In the genomic region with DNA sequence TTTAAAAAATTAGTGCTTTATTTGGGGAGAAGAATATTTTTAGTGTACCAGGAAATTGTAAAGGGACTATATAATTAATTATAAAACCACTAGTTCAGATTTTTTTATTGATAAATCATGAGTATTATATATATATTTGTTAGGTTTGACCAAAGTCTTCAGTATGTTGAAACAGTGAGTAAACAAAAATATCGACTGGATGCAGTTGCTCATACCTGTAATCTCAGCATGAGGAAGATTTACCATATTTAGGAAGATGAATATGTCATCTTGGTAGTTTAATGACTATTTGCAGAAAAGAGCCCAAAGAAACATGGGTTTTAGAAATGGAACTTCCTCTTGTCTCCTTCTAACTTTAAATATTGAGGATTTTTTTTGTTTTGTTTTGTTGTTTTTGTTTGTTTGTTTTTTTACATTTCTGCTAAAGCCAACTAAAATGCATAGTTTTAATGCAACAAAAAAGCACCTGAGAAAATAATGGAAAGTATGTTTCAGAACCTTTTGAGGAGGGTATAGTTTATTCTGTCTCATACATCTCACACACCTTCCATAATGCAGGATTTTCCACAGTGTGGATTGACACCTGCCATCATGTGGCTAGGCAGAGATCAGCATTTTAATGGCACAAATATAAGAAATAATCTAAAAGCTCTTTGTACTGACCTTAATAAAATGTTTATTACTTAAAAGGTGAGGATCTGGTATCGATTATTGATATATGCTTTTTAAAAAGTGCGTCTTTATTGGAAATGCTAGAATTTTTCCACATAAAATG, we compare ENCODE assay signal across 30 cellular contexts.
"Had no signal": no experiment of that assay in that cellular context is flagged by ENCODE, and none has a peak within 500 bp of the region (broad histone marks: within the 10 kb centered on the region; RNA-seq: fewer than 3 reads in every experiment).

No MANE protein-coding gene starts in this region.

- H3K27me3 ChIP-seq: cardiac muscle cell, MG63, SJCRH30 had no signal

- H3K36me3 ChIP-seq: MG63 had no signal

- H3K27ac Mint-ChIP-seq: activated CD4-positive, alpha-beta T cell treated with anti-CD3 and anti-CD28 coated beads, Interleukin-2, amount 10 ng/mL, durations not matched to agents 24 days and 14 days; activated CD8-positive, alpha-beta T cell treated with anti-CD3 and anti-CD28 coated beads for 36 hours; activated naive CD8-positive, alpha-beta T cell treated with anti-CD3 and anti-CD28 coated beads for 36 hours; activated T-cell treated with anti-CD3 and anti-CD28 coated beads, Interleukin-2, amount 50 U/mL, for 72 hours; activated T-helper 17 cell treated with anti-CD3 and anti-CD28 coated beads, Interleukin-2, amount 50 U/mL, for 72 hours had no signal

- H3K27ac ChIP-seq: cardiac muscle cell, SJCRH30, SK-N-MC had no signal

- DNase-seq: activated CD4-positive, alpha-beta T cell treated with anti-CD3 and anti-CD28 coated beads, Interleukin-2, amount 10 ng/mL, durations not matched to agents 24 days and 14 days; activated CD4-positive, alpha-beta T cell treated with anti-CD3 and anti-CD28 coated beads, Interleukin-2, amount 50 U/mL, for 4 hours; activated CD8-positive, alpha-beta T cell treated with anti-CD3 and anti-CD28 coated beads for 36 hours; activated effector memory CD4-positive, alpha-beta T cell treated with anti-CD3 and anti-CD28 coated beads, Interleukin-2, amount 50 U/mL, for 16 hours; activated naive CD4-positive, alpha-beta T cell; activated naive CD4-positive, alpha-beta T cell treated with anti-CD3 and anti-CD28 coated beads, Interleukin-2, amount 50 U/mL, for 16 hours; activated naive CD8-positive, alpha-beta T cell treated with anti-CD3 and anti-CD28 coated beads for 36 hours; activated T-cell treated with anti-CD3 and anti-CD28 coated beads, Interleukin-2, amount 50 U/mL, for 1 hour; activated T-cell treated with anti-CD3 and anti-CD28 coated beads, Interleukin-2, amount 50 U/mL, for 72 hours; amniotic stem cell; aorta; MG63; NCI-H1048; NCI-H1105 treated with DMSO at 0.1 percent for 48 hours; NCI-H1436; NCI-H1694; NCI-H1930; NCI-H2081 treated with DMSO at 0.1 percent for 48 hours; NCI-H226; NCI-H446 treated with DMSO at 0.1 percent for 48 hours; NCI-H524; NCI-H69; OCI-M1; SHP77; SJCRH30; T1000 had no signal

- H3K36me3 Mint-ChIP-seq: activated naive CD8-positive, alpha-beta T cell treated with anti-CD3 and anti-CD28 coated beads for 36 hours had no signal

- H3K9me3 ChIP-seq: SJCRH30 had no signal

- H3K4me3 Mint-ChIP-seq: activated CD4-positive, alpha-beta T cell treated with anti-CD3 and anti-CD28 coated beads, Interleukin-2, amount 10 ng/mL, durations not matched to agents 24 days and 14 days; activated CD8-positive, alpha-beta T cell treated with anti-CD3 and anti-CD28 coated beads for 36 hours; activated naive CD8-positive, alpha-beta T cell treated with anti-CD3 and anti-CD28 coated beads for 36 hours; activated T-cell treated with anti-CD3 and anti-CD28 coated beads, Interleukin-2, amount 50 U/mL, for 72 hours; activated T-helper 17 cell treated with anti-CD3 and anti-CD28 coated beads, Interleukin-2, amount 50 U/mL, for 72 hours; central memory CD8-positive, alpha-beta T cell had no signal

- H3K4me3 ChIP-seq: cardiac muscle cell, MG63, SJCRH30, SK-N-MC had no signal

- H3K9me3 Mint-ChIP-seq: activated CD4-positive, alpha-beta T cell treated with anti-CD3 and anti-CD28 coated beads, Interleukin-2, amount 10 ng/mL, durations not matched to agents 24 days and 14 days; activated CD8-positive, alpha-beta T cell treated with anti-CD3 and anti-CD28 coated beads for 36 hours; activated naive CD8-positive, alpha-beta T cell treated with anti-CD3 and anti-CD28 coated beads for 36 hours had no signal

- H3K27me3 Mint-ChIP-seq: activated CD4-positive, alpha-beta T cell treated with anti-CD3 and anti-CD28 coated beads, Interleukin-2, amount 10 ng/mL, durations not matched to agents 24 days and 14 days; activated CD8-positive, alpha-beta T cell treated with anti-CD3 and anti-CD28 coated beads for 36 hours; activated naive CD8-positive, alpha-beta T cell treated with anti-CD3 and anti-CD28 coated beads for 36 hours; activated T-helper 17 cell treated with anti-CD3 and anti-CD28 coated beads, Interleukin-2, amount 50 U/mL, for 72 hours; central memory CD8-positive, alpha-beta T cell had no signal

- ATAC-seq: activated CD8-positive, alpha-beta T cell treated with anti-CD3 and anti-CD28 coated beads for 36 hours; activated T-cell treated with anti-CD3 and anti-CD28 coated beads, Interleukin-2, amount 50 U/mL, for 72 hours; activated T-helper 17 cell treated with anti-CD3 and anti-CD28 coated beads, Interleukin-2, amount 50 U/mL, for 72 hours had no signal

- H3K4me1 ChIP-seq: SJCRH30 had no signal

- H3K4me1 Mint-ChIP-seq: activated CD4-positive, alpha-beta T cell treated with anti-CD3 and anti-CD28 coated beads, Interleukin-2, amount 10 ng/mL, durations not matched to agents 24 days and 14 days; activated naive CD8-positive, alpha-beta T cell treated with anti-CD3 and anti-CD28 coated beads for 36 hours; activated T-helper 17 cell treated with anti-CD3 and anti-CD28 coated beads, Interleukin-2, amount 50 U/mL, for 72 hours; central memory CD8-positive, alpha-beta T cell had no signal
